29 cellular contexts compared by ENCODE assay signal in the genomic region with DNA sequence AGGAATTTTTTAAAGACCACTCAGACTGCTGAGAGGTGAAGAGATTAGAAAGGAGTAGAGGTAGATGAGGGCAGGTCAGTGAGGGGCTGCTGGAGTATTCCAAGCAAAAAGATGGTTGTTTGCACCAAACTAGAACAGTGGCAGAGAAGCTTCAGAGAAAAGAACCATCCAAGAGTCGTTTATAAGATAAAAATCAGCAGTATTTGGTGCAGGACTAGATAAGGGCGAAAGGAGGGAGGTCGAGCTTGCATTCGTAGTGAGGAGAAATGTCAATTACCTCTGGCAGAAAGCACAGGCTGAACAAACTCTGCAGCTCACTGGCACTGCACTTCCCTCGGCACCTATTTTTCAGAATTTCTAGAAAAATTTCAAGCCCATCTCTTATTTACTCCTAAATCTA.
"Had no signal": no experiment of that assay in that cellular context is flagged by ENCODE, and none has a peak within 500 bp of the region (broad histone marks: within the 10 kb centered on the region; RNA-seq: fewer than 3 reads in every experiment).

No MANE protein-coding gene starts in this region.

- H3K27me3 Mint-ChIP-seq: activated CD4-positive, alpha-beta T cell treated with anti-CD3 and anti-CD28 coated beads, Interleukin-2, amount 10 ng/mL, durations not matched to agents 24 days and 14 days; activated CD8-positive, alpha-beta T cell treated with anti-CD3 and anti-CD28 coated beads for 36 hours; activated naive CD4-positive, alpha-beta T cell treated with anti-CD3 and anti-CD28 coated beads, Interleukin-2, amount 10 ng/mL, durations not matched to agents 7 days and 5 days; activated naive CD8-positive, alpha-beta T cell; activated naive CD8-positive, alpha-beta T cell treated with anti-CD3 and anti-CD28 coated beads, Interleukin-2, amount 50 U/mL, for 24 hours had no signal

- H3K27ac Mint-ChIP-seq: activated CD4-positive, alpha-beta T cell treated with anti-CD3 and anti-CD28 coated beads, Interleukin-2, amount 10 ng/mL, durations not matched to agents 24 days and 14 days; activated CD8-positive, alpha-beta T cell treated with anti-CD3 and anti-CD28 coated beads for 36 hours; activated naive CD4-positive, alpha-beta T cell treated with anti-CD3 and anti-CD28 coated beads, Interleukin-2, amount 10 ng/mL, durations not matched to agents 7 days and 5 days; activated naive CD8-positive, alpha-beta T cell; activated naive CD8-positive, alpha-beta T cell treated with anti-CD3 and anti-CD28 coated beads, Interleukin-2, amount 50 U/mL, for 24 hours; T-helper 1 cell treated with Interleukin-12 subunit alpha and Interleukin-12 subunit beta and Interleukin-4 antibody, amounts not matched to agents 30 μg/mL and 1 μg/mL, for 36 hours had no signal

- H3K36me3 ChIP-seq: brain microvascular endothelial cell, Peyer's patch had no signal

- H3K36me3 Mint-ChIP-seq: activated naive CD4-positive, alpha-beta T cell treated with anti-CD3 and anti-CD28 coated beads, Interleukin-2, amount 10 ng/mL, durations not matched to agents 7 days and 5 days had no signal

- ATAC-seq: activated CD8-positive, alpha-beta T cell treated with anti-CD3 and anti-CD28 coated beads for 36 hours; activated naive CD8-positive, alpha-beta T cell treated with anti-CD3 and anti-CD28 coated beads, Interleukin-2, amount 50 U/mL, for 24 hours; PC-3 had no signal

- H3K27ac ChIP-seq: brain microvascular endothelial cell, KMS-11, Peyer's patch had no signal

- H3K4me1 ChIP-seq: Peyer's patch had no signal

- H3K4me1 Mint-ChIP-seq: activated naive CD4-positive, alpha-beta T cell treated with anti-CD3 and anti-CD28 coated beads, Interleukin-2, amount 10 ng/mL, durations not matched to agents 7 days and 5 days had no signal

- H3K9me3 ChIP-seq: Peyer's patch had no signal

- H3K4me2 ChIP-seq: KMS-11 had no signal

- H3K27me3 ChIP-seq: brain microvascular endothelial cell, Peyer's patch had no signal

- DNase-seq: activated CD4-positive, alpha-beta T cell treated with anti-CD3 and anti-CD28 coated beads, Interleukin-2, amount 10 ng/mL, durations not matched to agents 24 days and 14 days; activated CD4-positive, alpha-beta T cell treated with anti-CD3 and anti-CD28 coated beads, Interleukin-2, amount 50 U/mL, for 4 hours; activated CD8-positive, alpha-beta T cell treated with anti-CD3 and anti-CD28 coated beads for 36 hours; activated gamma-delta T cell treated with Interleukin-2 at 50 U/mL for 16 hours; activated naive CD4-positive, alpha-beta T cell treated with anti-CD3 and anti-CD28 coated beads, Interleukin-2, amount 10 ng/mL, durations not matched to agents 7 days and 5 days; activated naive CD8-positive, alpha-beta T cell treated with anti-CD3 and anti-CD28 coated beads, Interleukin-2, amount 50 U/mL, for 24 hours; activated T-cell treated with anti-CD3 and anti-CD28 coated beads, Interleukin-2, amount 50 U/mL, for 1 hour; anterior cingulate cortex; brain microvascular endothelial cell; central memory CD4-positive, alpha-beta T cell; NCI-H1092 treated with DMSO at 0.1 percent for 48 hours; NCI-H146; NCI-H187; NCI-H2029 treated with DMSO at 0.1 percent for 48 hours; NCI-H2107; NCI-H2171; NCI-H510A; NCI-H526; NCI-H748 treated with DMSO at 0.1 percent for 48 hours; NK-92 treated with Interleukin-12 subunit alpha and Interleukin-12 subunit beta, amount 100 ng/mL, for 24 hours; PC-3; Peyer's patch; RPMI8226; SHP77 treated with DMSO at 0.1 percent for 48 hours; WERI-Rb-1 had no signal

- H3K9ac ChIP-seq: KMS-11 had no signal

- H3K4me3 ChIP-seq: Peyer's patch had no signal

- H3K4me3 Mint-ChIP-seq: activated CD4-positive, alpha-beta T cell treated with anti-CD3 and anti-CD28 coated beads, Interleukin-2, amount 10 ng/mL, durations not matched to agents 24 days and 14 days; activated CD8-positive, alpha-beta T cell treated with anti-CD3 and anti-CD28 coated beads for 36 hours; activated naive CD4-positive, alpha-beta T cell treated with anti-CD3 and anti-CD28 coated beads, Interleukin-2, amount 10 ng/mL, durations not matched to agents 7 days and 5 days; activated naive CD8-positive, alpha-beta T cell; activated naive CD8-positive, alpha-beta T cell treated with anti-CD3 and anti-CD28 coated beads, Interleukin-2, amount 50 U/mL, for 24 hours; T-helper 1 cell treated with Interleukin-12 subunit alpha and Interleukin-12 subunit beta and Interleukin-4 antibody, amounts not matched to agents 30 μg/mL and 1 μg/mL, for 36 hours; T-helper 2 cell treated with Interferon-gamma antibody and Interleukin-4, amounts not matched to agents 5 μg/mL and 100 μg/mL, for 36 hours had no signal

- H3K9me3 Mint-ChIP-seq: activated CD4-positive, alpha-beta T cell treated with anti-CD3 and anti-CD28 coated beads, Interleukin-2, amount 10 ng/mL, durations not matched to agents 24 days and 14 days; activated CD8-positive, alpha-beta T cell treated with anti-CD3 and anti-CD28 coated beads for 36 hours; activated naive CD4-positive, alpha-beta T cell treated with anti-CD3 and anti-CD28 coated beads, Interleukin-2, amount 10 ng/mL, durations not matched to agents 7 days and 5 days; activated naive CD8-positive, alpha-beta T cell treated with anti-CD3 and anti-CD28 coated beads, Interleukin-2, amount 50 U/mL, for 24 hours; T-helper 1 cell treated with Interleukin-12 subunit alpha and Interleukin-12 subunit beta and Interleukin-4 antibody, amounts not matched to agents 30 μg/mL and 1 μg/mL, for 36 hours; T-helper 2 cell treated with Interferon-gamma antibody and Interleukin-4, amounts not matched to agents 5 μg/mL and 100 μg/mL, for 36 hours had no signal
